ENCODE assay signal across 8 cellular contexts in genomic region chr5:14449052-14449661, GRCh38.
DNase-seq lines count a peak whose midpoint lies in the region; ATAC-seq, FAIRE-seq and TF ChIP-seq lines count a peak whose summit lies in the region.

No MANE protein-coding gene starts in this region.

- TF ChIP-seq CTCF in astrocyte of the spinal cord (IDR thresholded peaks at IDR 0.05; ENCODE audit: low read depth, low read length) (no peak), kidney (IDR thresholded peaks at IDR 0.05; ENCODE audit: borderline replicate concordance, extremely low read depth, insufficient read depth) (no peak)

- intact Hi-C loops in kidney (cut with DNase I): no loop called here

- peaks cover 0 to 9% (median 8%) of the 10 kb centered on the region in 3 donors for H3K4me1 Mint-ChIP-seq in T-cell

- no peaks in the 10 kb centered on the region for H3K27me3 Mint-ChIP-seq in T-cell

- H3K9ac ChIP-seq in kidney (ENCODE audit: low read length in 2 of 2): no peak overlapping the region

- no peak overlapping the region for H3K4me3 ChIP-seq in astrocyte of the spinal cord (ENCODE audit: low read depth, low read length)
- H3K4me3 ChIP-seq in kidney (ENCODE audit: low read length in 2 of 2): no peak overlapping the region

- no peaks in the 10 kb centered on the region for H3K36me3 ChIP-seq in kidney (ENCODE audit: control insufficient read depth in 1 of 2, insufficient read depth in 2 of 2, low read length in 2 of 2)

- H3K4me3 Mint-ChIP-seq in T-cell: no peak overlapping the region

- no peaks in the 10 kb centered on the region for H3K36me3 Mint-ChIP-seq in T-cell

- DNase-seq in HT1080 (ENCODE audit: low read depth) (peak; percentile 98), astrocyte of the spinal cord (ENCODE audit: low read depth, low spot score) (peak; percentile 96), kidney (no peak), T-cell (no peak), KG1 (lab: John Stamatoyannopoulos, UW) (no peak), ureter (ENCODE audit: low spot score) (no peak)
- no peak for DNase-seq in NK-92 treated with Interleukin-12 subunit alpha and Interleukin-12 subunit beta, amount 100 ng/mL, for 24 hours (lab: John Stamatoyannopoulos, UW)

- H3K4me1 ChIP-seq in kidney (ENCODE audit: control insufficient read depth in 1 of 2, insufficient read depth in 1 of 2, low read depth in 1 of 2, low read length in 2 of 2): peaks cover 5 to 12% of the 10 kb centered on the region in 2 donors

- H3K9me3 Mint-ChIP-seq in T-cell: no peaks in the 10 kb centered on the region

- no peak for ATAC-seq in T-cell (replicated peaks in 1 of 4)

- CTCF ChIA-PET in T-cell (lab: Charles Lee): interaction anchor here in 1 of 2 donors (0.7 kb wide), 1 partner anchor 133 kb away, joined by 3 read pairs; no protein-coding TSS in a partner anchor

- H3K27ac Mint-ChIP-seq in T-cell: no peak overlapping the region

- no peak for FAIRE-seq in kidney (lab: Jason Lieb, UNC)

- POLR2A ChIA-PET in T-cell (lab: Charles Lee): interaction anchor here in 1 of 2 donors (0.9 kb wide), 1 partner anchor 105 kb away, joined by 3 read pairs; no protein-coding TSS in a partner anchor

- H3K27ac ChIP-seq in kidney (ENCODE audit: low read depth in 2 of 2, low read length in 2 of 2) (peak overlapping the region; percentile 13 to 49), temporal lobe (ENCODE audit: low read depth, low read length) (peak overlapping the region; percentile 62)

- in situ Hi-C loops in astrocyte of the spinal cord (cut with HindIII; ENCODE audit: low sequenced_read_pairs): no loop called here

- H3K9me3 ChIP-seq in kidney (ENCODE audit: control insufficient read depth in 1 of 2, low read length in 2 of 2): no peaks in the 10 kb centered on the region

Comparison
In these comparisons a context has a peak if more than half of its experiments do, and no peak if none do; other contexts are left out.
1. DNase-seq: peak in HT1080 (single experiment) and astrocyte of the spinal cord (single experiment); none in kidney (single experiment), T-cell (0 of 34), KG1 (single experiment), NK-92 treated with Interleukin-12 subunit alpha and Interleukin-12 subunit beta, amount 100 ng/mL, for 24 hours (single experiment) and ureter (single experiment).